ENCODE assay signal across 29 cellular contexts in the genomic region with DNA sequence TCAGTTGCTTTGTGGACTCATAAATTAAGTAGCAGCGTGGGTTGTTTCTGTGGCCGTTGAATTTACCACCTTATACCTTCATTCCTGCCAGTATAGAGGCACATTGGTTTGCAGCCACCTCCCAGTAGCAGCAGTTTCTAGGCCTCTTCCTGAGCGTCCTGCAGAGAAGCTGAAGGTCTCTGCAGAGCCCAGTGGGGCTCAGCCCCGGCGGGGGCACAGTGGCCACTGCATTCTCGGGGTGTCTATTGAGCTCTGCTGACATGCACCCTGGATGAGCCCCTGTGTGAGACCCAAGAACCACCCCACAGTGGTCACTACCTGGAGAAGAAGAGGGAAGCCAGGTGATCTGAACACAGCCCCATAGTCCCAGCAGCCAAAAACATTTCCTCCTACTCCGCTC.
"Had no signal": no experiment of that assay in that cellular context is flagged by ENCODE, and none has a peak within 500 bp of the region (broad histone marks: within the 10 kb centered on the region; RNA-seq: fewer than 3 reads in every experiment).

No MANE protein-coding gene starts in this region.

- DNase-seq: activated CD4-positive, alpha-beta memory T cell treated with anti-CD3 and anti-CD28 coated beads, Interleukin-2, amount 10 ng/mL, durations not matched to agents 7 days and 5 days; activated CD4-positive, alpha-beta T cell treated with anti-CD3 and anti-CD28 coated beads for 1 hour; activated CD4-positive, alpha-beta T cell treated with anti-CD3 and anti-CD28 coated beads for 48 hours; activated CD4-positive, CD25-positive, alpha-beta regulatory T cell; activated CD8-positive, alpha-beta memory T cell treated with anti-CD3 and anti-CD28 coated beads for 24 hours; activated CD8-positive, alpha-beta memory T cell treated with anti-CD3 and anti-CD28 coated beads, Interleukin-2, amount 10 ng/mL, durations not matched to agents 7 days and 5 days; activated CD8-positive, alpha-beta memory T cell treated with anti-CD3 and anti-CD28 coated beads, Interleukin-2, amount 50 U/mL, for 48 hours; activated naive CD8-positive, alpha-beta T cell treated with anti-CD3 and anti-CD28 coated beads, Interleukin-2, amount 50 U/mL, for 24 hours; anterior cingulate cortex; central memory CD4-positive, alpha-beta T cell; MM.1S; MV-4-11; NCI-H1092; NCI-H1436 treated with DMSO at 0.1 percent for 48 hours; NCI-H1694 treated with DMSO at 0.1 percent for 48 hours; NCI-H2029; NCI-H345; NCI-H524 treated with DMSO at 0.1 percent for 48 hours; SHP77; SJCRH30; T1000; WERI-Rb-1 had no signal

- FAIRE-seq: bronchial epithelial cell had no signal

- H3K27me3 Mint-ChIP-seq: activated CD4-positive, alpha-beta memory T cell treated with anti-CD3 and anti-CD28 coated beads, Interleukin-2, amount 10 ng/mL, durations not matched to agents 7 days and 5 days; activated CD8-positive, alpha-beta memory T cell treated with anti-CD3 and anti-CD28 coated beads, Interleukin-2, amount 10 ng/mL, durations not matched to agents 7 days and 5 days; activated naive CD8-positive, alpha-beta T cell; activated naive CD8-positive, alpha-beta T cell treated with anti-CD3 and anti-CD28 coated beads, Interleukin-2, amount 50 U/mL, for 24 hours; brain had no signal

- H3K9me3 Mint-ChIP-seq: activated CD4-positive, alpha-beta memory T cell treated with anti-CD3 and anti-CD28 coated beads, Interleukin-2, amount 10 ng/mL, durations not matched to agents 7 days and 5 days; activated naive CD8-positive, alpha-beta T cell treated with anti-CD3 and anti-CD28 coated beads, Interleukin-2, amount 50 U/mL, for 24 hours; activated T-helper 2 cell treated with anti-CD3 and anti-CD28 coated beads, Interferon-gamma antibody, Interleukin-2, Interleukin-4, amounts not matched to agents 10 μg/mL and 5 μg/mL and 100 μg/mL, durations not matched to agents 14 hours and 24 hours and 36 hours; brain had no signal

- H3K9me3 ChIP-seq: SJCRH30 had no signal

- ATAC-seq: activated CD8-positive, alpha-beta memory T cell treated with anti-CD3 and anti-CD28 coated beads, Interleukin-2, amount 10 ng/mL, durations not matched to agents 7 days and 5 days; activated naive CD8-positive, alpha-beta T cell treated with anti-CD3 and anti-CD28 coated beads, Interleukin-2, amount 50 U/mL, for 24 hours; Panc1 had no signal

- H3K4me1 ChIP-seq: SJCRH30 had no signal

- H3K27ac ChIP-seq: KMS-11, SJCRH30, SK-N-MC, WERI-Rb-1 had no signal

- H3K27me3 ChIP-seq: SJCRH30 had no signal

- H3K27ac Mint-ChIP-seq: activated CD4-positive, alpha-beta memory T cell treated with anti-CD3 and anti-CD28 coated beads, Interleukin-2, amount 10 ng/mL, durations not matched to agents 7 days and 5 days; activated CD8-positive, alpha-beta memory T cell treated with anti-CD3 and anti-CD28 coated beads, Interleukin-2, amount 10 ng/mL, durations not matched to agents 7 days and 5 days; activated naive CD8-positive, alpha-beta T cell treated with anti-CD3 and anti-CD28 coated beads, Interleukin-2, amount 50 U/mL, for 24 hours; activated T-helper 2 cell treated with anti-CD3 and anti-CD28 coated beads, Interferon-gamma antibody, Interleukin-2, Interleukin-4, amounts not matched to agents 10 μg/mL and 5 μg/mL and 100 μg/mL, durations not matched to agents 14 hours and 24 hours and 36 hours had no signal

- H3K4me3 ChIP-seq: SJCRH30, SK-N-MC had no signal

- H3K9ac ChIP-seq: KMS-11 had no signal

- H3K4me3 Mint-ChIP-seq: activated CD4-positive, alpha-beta memory T cell treated with anti-CD3 and anti-CD28 coated beads, Interleukin-2, amount 10 ng/mL, durations not matched to agents 7 days and 5 days; activated CD8-positive, alpha-beta memory T cell treated with anti-CD3 and anti-CD28 coated beads, Interleukin-2, amount 10 ng/mL, durations not matched to agents 7 days and 5 days; activated naive CD8-positive, alpha-beta T cell; activated naive CD8-positive, alpha-beta T cell treated with anti-CD3 and anti-CD28 coated beads, Interleukin-2, amount 50 U/mL, for 24 hours; brain had no signal

- H3K4me1 Mint-ChIP-seq: activated CD4-positive, alpha-beta memory T cell treated with anti-CD3 and anti-CD28 coated beads, Interleukin-2, amount 10 ng/mL, durations not matched to agents 7 days and 5 days; activated CD8-positive, alpha-beta memory T cell treated with anti-CD3 and anti-CD28 coated beads, Interleukin-2, amount 10 ng/mL, durations not matched to agents 7 days and 5 days; activated naive CD8-positive, alpha-beta T cell treated with anti-CD3 and anti-CD28 coated beads, Interleukin-2, amount 50 U/mL, for 24 hours; brain had no signal

- H3K4me2 ChIP-seq: KMS-11 had no signal
